ENCODE assay signal across 8 cellular contexts in the genomic region with DNA sequence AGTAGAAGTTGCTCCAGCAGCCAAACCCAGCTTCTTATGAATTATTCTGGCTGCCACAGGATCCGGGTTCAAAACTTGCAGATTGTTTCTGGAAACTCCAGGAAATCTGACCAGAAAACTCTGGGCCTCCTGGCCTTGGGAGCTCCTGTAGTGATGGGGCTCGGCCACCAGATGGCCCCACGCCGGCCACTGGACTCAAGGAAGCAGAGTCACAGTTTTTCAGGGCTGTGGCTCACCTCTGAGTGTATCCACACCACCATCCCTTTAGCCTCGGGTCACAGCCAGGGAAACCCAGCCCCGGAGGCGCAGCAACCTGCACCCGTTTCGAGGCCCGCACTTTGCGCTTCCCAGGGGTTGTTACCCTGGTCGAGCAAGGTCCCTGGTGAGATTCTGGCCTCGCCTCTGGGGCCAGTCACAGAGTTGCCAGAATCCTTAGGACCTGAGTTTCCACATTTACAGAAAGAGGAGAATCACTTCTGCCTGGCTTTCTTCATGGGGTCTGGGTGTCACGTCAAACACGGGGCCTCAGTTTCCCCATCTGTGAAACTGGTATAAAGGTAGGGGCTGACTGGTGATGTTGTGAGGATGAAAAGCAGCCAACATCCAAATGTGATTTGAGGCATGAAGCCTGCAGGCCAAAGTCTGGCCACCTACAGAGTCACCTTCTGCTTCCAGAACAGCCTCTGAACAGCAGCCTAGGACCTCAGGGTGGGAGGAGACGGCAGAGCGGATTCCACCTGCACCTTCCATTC. TPM values are rescaled to one million over a fixed set of nuclear protein-coding genes. Genes with fewer than 3 reads are reported as not detected.
A peak's percentile ranks its signal among the peaks of the same experiment; 100 is the strongest.
DNase-seq lines count a peak whose midpoint lies in the region; ATAC-seq, FAIRE-seq and TF ChIP-seq lines count a peak whose summit lies in the region.

No MANE protein-coding gene starts in this region.

- CTCF ChIA-PET in SK-N-SH (lab: Yijun Ruan, JAX): interaction anchor here (0.6 to 12.4 kb wide), 47 partner anchors 9 to 328 kb away, joined by 3 to 172 read pairs (median 4); partner anchors contain the start of gene SMAD6

- no peaks in the 10 kb centered on the region for H3K9me3 Mint-ChIP-seq in astrocyte (ENCODE audit: unreplicated experiment)

- intact Hi-C loops in sciatic nerve (cut with DNase I): loop anchor here (5.0 kb wide), 2 partner anchors 83 to 233 kb away; partner anchors contain the start of gene SMAD6

- peaks cover 7% of the 10 kb centered on the region for H3F3A ChIP-seq in SK-N-SH (replicated peaks; ENCODE audit: insufficient read depth)

- H4K20me1 ChIP-seq in SK-N-SH (ENCODE audit: insufficient read depth): no peaks in the 10 kb centered on the region
- H4K20me1 ChIP-seq in astrocyte (ENCODE audit: insufficient read depth, low read length): no peaks in the 10 kb centered on the region

- H3K9me2 ChIP-seq in SK-N-SH: no peaks in the 10 kb centered on the region

- H3K27me3 Mint-ChIP-seq in astrocyte (ENCODE audit: low read depth, unreplicated experiment): peaks cover 19% of the 10 kb centered on the region

- H3K36me3 ChIP-seq in SK-N-SH (replicated peaks in 1 of 2; ENCODE audit: control insufficient read depth in 1 of 2, insufficient read depth in 2 of 2, low read length in 1 of 2) (no peaks in the 10 kb centered on the region), astrocyte (ENCODE audit: insufficient read depth, low read length) (no peaks in the 10 kb centered on the region)

- peaks cover 14% of the 10 kb centered on the region for H3K4me1 Mint-ChIP-seq in astrocyte (ENCODE audit: low read depth, unreplicated experiment)

- H3K9ac ChIP-seq in SK-N-SH (no peak overlapping the region), astrocyte (ENCODE audit: low read length) (no peak overlapping the region)

- POLR2A ChIA-PET in SK-N-SH (lab: Yijun Ruan, JAX): interaction anchor here (0.8 to 0.9 kb wide), 2 partner anchors 12 to 13 kb away, joined by 4 to 6 read pairs; no protein-coding TSS in a partner anchor

- H3K27ac Mint-ChIP-seq in astrocyte (ENCODE audit: unreplicated experiment): peak overlapping the region; percentile 26

- H3K4me2 ChIP-seq in SK-N-SH: no peak overlapping the region
- H3K4me2 ChIP-seq in astrocyte (ENCODE audit: low read length): no peak overlapping the region

- no peaks in the 10 kb centered on the region for H3K27me3 ChIP-seq in SK-N-SH (ENCODE audit: insufficient read depth)
- H3K27me3 ChIP-seq in astrocyte (ENCODE audit: insufficient read depth, low read length): peaks cover 2% of the 10 kb centered on the region

- peak; percentile 62 for DNase-seq in DMS114 treated with DMSO at 0.1 percent for 48 hours (lab: John Stamatoyannopoulos, UW; ENCODE audit: unreplicated experiment)
- peak; percentile 82 for DNase-seq in HPDE6-E6E7 (ENCODE audit: extremely low spot score)
- DNase-seq in SK-N-SH: peak; percentile 90
- peak; percentile 31 for DNase-seq in astrocyte (ENCODE audit: low read depth)
- DNase-seq in hippocampal formation (lab: John Stamatoyannopoulos, UW): peak; percentile 17 to 21
- peak; percentile 87 for DNase-seq in sciatic nerve (ENCODE audit: low spot score)

- no peak overlapping the region for H3K4me3 Mint-ChIP-seq in astrocyte (ENCODE audit: unreplicated experiment)

- 22% methylated on average over 9 of the region's 17 CpGs for whole genome bisulfite sequencing in SK-N-SH (ENCODE audit: low lambda C conversion rate)

- H3K79me2 ChIP-seq in SK-N-SH (ENCODE audit: insufficient read depth) (no peaks in the 10 kb centered on the region), astrocyte (ENCODE audit: insufficient read depth, low read length) (no peaks in the 10 kb centered on the region)

- peak; percentile 83 for TF ChIP-seq RAD21 in SK-N-SH (IDR thresholded peaks at IDR 0.05; ENCODE audit: low read length)

- H3K9me3 ChIP-seq in SK-N-SH (no peaks in the 10 kb centered on the region), astrocyte (ENCODE audit: insufficient read depth, low read depth, low read length) (no peaks in the 10 kb centered on the region)

- TF ChIP-seq EP300 in SK-N-SH (IDR thresholded peaks at IDR 0.05; ENCODE audit: borderline replicate concordance in 1 of 2, low read depth in 1 of 2, low read length in 1 of 2): no peak

- peaks cover 7 to 8% of the 10 kb centered on the region in 2 experiments; a peak in 2 of 4 replicates for H3K4me1 ChIP-seq in SK-N-SH (ENCODE audit: control insufficient read depth in 1 of 2, insufficient read depth in 2 of 2, low read depth in 1 of 2, low read length in 1 of 2)
- peaks cover 21% of the 10 kb centered on the region for H3K4me1 ChIP-seq in astrocyte (ENCODE audit: insufficient read depth, low read length)

- no peak overlapping the region for H3K27ac ChIP-seq in SK-N-SH (ENCODE audit: low read depth in 2 of 2, low read length in 1 of 2)
- no peak overlapping the region for H3K27ac ChIP-seq in astrocyte (ENCODE audit: low read depth, low read length)

- no peaks in the 10 kb centered on the region for H3K36me3 Mint-ChIP-seq in astrocyte (ENCODE audit: low read depth, unreplicated experiment)

- no peak for FAIRE-seq in astrocyte (lab: Jason Lieb, UNC)

- H3K4me3 ChIP-seq in SK-N-SH (ENCODE audit: low read depth in 2 of 2, low read length in 1 of 2) (no peak overlapping the region; a peak in 1 of 4 replicates), astrocyte (ENCODE audit: insufficient read depth, low read depth, low read length) (no peak overlapping the region)

- ATAC-seq in sciatic nerve: peak; percentile 84
- ATAC-seq in GM21723 (IDR thresholded peaks at IDR 0.05; ENCODE audit: unreplicated experiment): no peak
- no peak for ATAC-seq in HG02798 (IDR thresholded peaks at IDR 0.05; ENCODE audit: poor library complexity, unreplicated experiment)

- TF ChIP-seq CTCF in SK-N-SH (IDR thresholded peaks at IDR 0.05) (peak; percentile 89), astrocyte (IDR thresholded peaks at IDR 0.05; ENCODE audit: insufficient read depth, low read depth, low read length) (peak; percentile 92)

- peak overlapping the region; percentile 78; the same call in 1 of the 2 replicates for H2AFZ ChIP-seq in SK-N-SH (ENCODE audit: low read depth)
- H2AFZ ChIP-seq in astrocyte (ENCODE audit: low read depth, low read length): peak overlapping the region; percentile 68

TF ChIP-seq in SK-N-SH, 30 proteins besides CTCF, POLR2A, EP300 and RAD21:
- peak; percentile 96 for TF ChIP-seq SMC3 (IDR thresholded peaks at IDR 0.05; ENCODE audit: low read depth, low read length)
- no peak for TF ChIP-seq JUND (IDR thresholded peaks at IDR 0.05)

RNA-seq across cellular contexts. Expression of gene LCTL, which starts 53.5 kb away (rescaled TPM):
- polyA plus RNA-seq in SK-N-SH (2012; rRNA removed): 1.9 and 2.4 TPM in 2 replicates
- polyA plus RNA-seq in SK-N-SH (2012; cell fraction: cytosol; rRNA removed): 1.2 and 1.8 TPM in 2 replicates
- polyA plus RNA-seq in SK-N-SH (2012; cell fraction: nucleus; rRNA removed): 2.7 and 2.8 TPM in 2 replicates
- total RNA-seq in astrocyte (12.8 and 13.2 TPM in 2 replicates), sciatic nerve (19.6 TPM)

Comparison
In these comparisons a context has a peak if more than half of its experiments do, and no peak if none do; other contexts are left out.
1. DNase-seq: peak in every context shown above with its lines; median percentile 90 in SK-N-SH; 87 in sciatic nerve; 82 in HPDE6-E6E7; 62 in DMS114 treated with DMSO at 0.1 percent for 48 hours; 31 in astrocyte; 19 in hippocampal formation.